1 cellular context compared by ENCODE assay signal in the genomic region with DNA sequence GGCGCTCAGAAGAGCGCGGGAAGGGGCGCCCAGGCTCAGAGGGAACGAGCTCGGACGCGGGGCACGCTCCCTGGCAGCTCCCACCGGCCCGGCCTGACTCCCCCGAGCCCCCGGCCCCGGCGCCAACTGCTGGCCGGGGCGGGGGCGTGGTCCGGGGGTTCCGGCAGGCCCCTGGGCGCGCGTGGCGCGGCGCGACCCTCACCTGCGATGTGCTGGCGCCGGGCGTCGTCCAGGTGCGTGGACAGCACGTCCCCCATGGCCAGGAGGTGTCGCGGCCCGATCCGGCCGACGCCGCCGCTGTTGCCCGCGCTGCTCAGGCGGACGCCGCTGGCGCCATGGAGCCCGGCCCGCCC.
TF ChIP-seq lines count a peak whose summit lies in the region.

No MANE protein-coding gene starts in this region.

TF ChIP-seq in GM12878, 131 proteins besides CTCF, POLR2A, EP300 and RAD21 (continued from another document):
- no peak for TF ChIP-seq HDAC6 (IDR thresholded peaks at IDR 0.05; ENCODE audit: unreplicated experiment)
- peak; percentile 52; the same call in 1 of the 2 replicates for TF ChIP-seq LARP7 (IDR thresholded peaks at IDR 0.05)
- TF ChIP-seq, protein P1, sequence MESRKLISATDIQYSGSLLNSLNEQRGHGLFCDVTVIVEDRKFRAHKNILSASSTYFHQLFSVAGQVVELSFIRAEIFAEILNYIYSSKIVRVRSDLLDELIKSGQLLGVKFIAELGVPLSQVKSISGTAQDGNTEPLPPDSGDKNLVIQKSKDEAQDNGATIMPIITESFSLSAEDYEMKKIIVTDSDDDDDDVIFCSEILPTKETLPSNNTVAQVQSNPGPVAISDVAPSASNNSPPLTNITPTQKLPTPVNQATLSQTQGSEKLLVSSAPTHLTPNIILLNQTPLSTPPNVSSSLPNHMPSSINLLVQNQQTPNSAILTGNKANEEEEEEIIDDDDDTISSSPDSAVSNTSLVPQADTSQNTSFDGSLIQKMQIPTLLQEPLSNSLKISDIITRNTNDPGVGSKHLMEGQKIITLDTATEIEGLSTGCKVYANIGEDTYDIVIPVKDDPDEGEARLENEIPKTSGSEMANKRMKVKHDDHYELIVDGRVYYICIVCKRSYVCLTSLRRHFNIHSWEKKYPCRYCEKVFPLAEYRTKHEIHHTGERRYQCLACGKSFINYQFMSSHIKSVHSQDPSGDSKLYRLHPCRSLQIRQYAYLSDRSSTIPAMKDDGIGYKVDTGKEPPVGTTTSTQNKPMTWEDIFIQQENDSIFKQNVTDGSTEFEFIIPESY (IDR thresholded peaks at IDR 0.05): no peak
- TF ChIP-seq FOXM1 (IDR thresholded peaks at IDR 0.05; ENCODE audit: low read depth, low read length): no peak
- no peak for TF ChIP-seq BHLHE40 (IDR thresholded peaks at IDR 0.05; ENCODE audit: borderline replicate concordance in 1 of 2, low read depth in 2 of 2, low read length in 1 of 2)
- TF ChIP-seq NR2F1 (conservative IDR thresholded peaks at IDR 0.05): peak; percentile 28; the same call in 1 of the 2 replicates
- TF ChIP-seq PML (IDR thresholded peaks at IDR 0.05; ENCODE audit: low read length): no peak
- TF ChIP-seq SUZ12 (IDR thresholded peaks at IDR 0.05; ENCODE audit: unreplicated experiment): peak; percentile 82
- no peak for TF ChIP-seq BRCA1 (IDR thresholded peaks at IDR 0.05; ENCODE audit: low read depth, low read length)
- TF ChIP-seq GATAD2B (conservative IDR thresholded peaks at IDR 0.05; ENCODE audit: low read depth): peak; percentile 46; the same call in 1 of the 2 replicates
TF ChIP-seq in GM12878: peak in this region for 7.
